1 cellular context compared by ENCODE assay signal in the genomic region with DNA sequence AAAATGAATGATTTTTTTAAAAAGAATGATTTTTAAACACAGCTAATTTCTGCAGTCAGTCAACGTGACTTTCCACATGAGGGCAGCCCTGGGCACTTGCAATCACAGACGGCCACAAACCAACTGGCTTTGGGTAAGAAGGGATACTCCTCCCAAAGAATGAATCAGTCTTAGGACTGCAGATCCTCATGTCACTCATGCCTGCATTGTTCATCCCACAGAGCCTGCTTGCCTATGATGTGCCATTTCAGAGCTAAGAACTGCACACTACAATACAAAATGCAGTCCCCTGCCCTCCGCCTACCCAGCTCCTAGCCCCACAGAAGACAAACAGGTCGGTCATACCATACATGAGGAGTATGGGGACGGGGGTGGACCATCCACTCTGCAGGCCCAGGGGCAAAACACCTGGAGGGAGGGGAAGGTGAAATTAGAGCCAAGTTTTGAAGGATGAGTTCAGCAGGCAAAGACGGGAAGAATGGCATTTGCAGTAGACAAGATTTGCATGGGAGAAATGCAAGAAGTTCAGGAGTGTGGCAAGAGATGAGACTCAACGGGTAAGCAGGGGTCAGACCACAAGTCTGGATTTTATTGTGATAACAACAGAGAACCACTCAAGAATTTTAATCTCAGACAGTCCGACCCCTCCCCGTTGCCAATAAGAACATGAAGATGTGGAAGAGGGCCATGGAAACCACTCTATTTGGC.
A peak's percentile ranks its signal among the peaks of the same experiment; 100 is the strongest.
TF ChIP-seq lines count a peak whose summit lies in the region.

No MANE protein-coding gene starts in this region.

TF ChIP-seq in IMR-90, 13 proteins besides CTCF, POLR2A, EP300 and RAD21 (continued from another document):
- TF ChIP-seq RCOR1 (IDR thresholded peaks at IDR 0.05; ENCODE audit: insufficient replicate concordance, low read length), result no peak
- peak; percentile 51; the same call in 1 of the 2 replicates for TF ChIP-seq CEBPB (IDR thresholded peaks at IDR 0.05; ENCODE audit: low read depth, low read length)
- TF ChIP-seq MAFK (IDR thresholded peaks at IDR 0.05; ENCODE audit: low read depth, low read length), result no peak
- no peak for TF ChIP-seq CHD1 (IDR thresholded peaks at IDR 0.05; ENCODE audit: low read depth, low read length)
TF ChIP-seq in IMR-90: peak in this region for 3.
